In the genomic region with DNA sequence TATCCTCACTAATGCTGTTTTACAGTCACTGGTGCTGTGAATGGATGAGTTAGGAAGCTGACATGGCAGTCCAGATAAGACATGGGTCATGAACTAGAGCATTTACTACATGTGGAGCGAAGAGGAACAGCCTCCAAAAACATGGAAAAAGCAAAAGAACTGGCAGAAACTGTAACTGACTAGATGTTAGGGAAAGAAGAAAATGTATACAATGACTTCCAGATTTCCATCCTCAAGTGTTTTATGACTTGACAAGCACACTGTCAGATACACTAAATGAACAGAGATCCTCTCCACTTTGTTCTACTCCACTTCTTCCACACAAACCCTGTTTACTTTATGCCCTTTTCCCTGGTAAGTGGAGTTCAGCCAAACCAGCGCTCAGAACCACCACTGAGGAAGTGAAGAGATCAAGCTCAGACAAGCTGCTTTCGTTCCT, we compare ENCODE assay signal across 18 cellular contexts. TPM values are rescaled to one million over a fixed set of nuclear protein-coding genes. Genes with fewer than 3 reads are reported as not detected.
DNase-seq lines count a peak whose midpoint lies in the region; ATAC-seq and TF ChIP-seq lines count a peak whose summit lies in the region.
"Had no signal": no experiment of that assay in that cellular context is flagged by ENCODE, and none has a peak within 500 bp of the region (broad histone marks: within the 10 kb centered on the region; RNA-seq: fewer than 3 reads in every experiment).

No MANE protein-coding gene starts in this region.

- H3K4me3 ChIP-seq in fibroblast of villous mesenchyme (ENCODE audit: low read depth, low read length): no peak overlapping the region
- H3K4me3 ChIP-seq: adrenal gland had no signal

- peak overlapping the region; percentile 12 for H3K27ac Mint-ChIP-seq in activated T-cell treated with anti-CD3 and anti-CD28 coated beads, Interleukin-2, amount 50 U/mL, for 24 hours

- intact Hi-C loops in sciatic nerve (cut with DNase I): no loop called here

- H3K27me3 Mint-ChIP-seq in activated T-cell treated with anti-CD3 and anti-CD28 coated beads, Interleukin-2, amount 50 U/mL, for 24 hours: no peaks in the 10 kb centered on the region
- H3K27me3 Mint-ChIP-seq: CD4-positive, alpha-beta memory T cell; naive thymus-derived CD8-positive, alpha-beta T cell had no signal

- peaks cover 64% of the 10 kb centered on the region for H3K4me1 Mint-ChIP-seq in activated T-cell treated with anti-CD3 and anti-CD28 coated beads, Interleukin-2, amount 50 U/mL, for 24 hours (ENCODE audit: low read depth)

- H3K9me3 Mint-ChIP-seq in activated T-cell treated with anti-CD3 and anti-CD28 coated beads, Interleukin-2, amount 50 U/mL, for 24 hours: no peaks in the 10 kb centered on the region
- H3K9me3 Mint-ChIP-seq: naive thymus-derived CD8-positive, alpha-beta T cell had no signal

- H3K4me3 Mint-ChIP-seq in activated T-cell treated with anti-CD3 and anti-CD28 coated beads, Interleukin-2, amount 50 U/mL, for 24 hours: no peak overlapping the region
- H3K4me3 Mint-ChIP-seq: CD4-positive, alpha-beta memory T cell; naive thymus-derived CD8-positive, alpha-beta T cell had no signal

- no peak for DNase-seq in activated T-cell treated with anti-CD3 and anti-CD28 coated beads, Interleukin-2, amount 50 U/mL, for 24 hours
- DNase-seq in activated T-cell treated with anti-CD3 and anti-CD28 coated beads, Interleukin-2, amount 50 U/mL, for 48 hours: no peak
- DNase-seq in NCI-H510A (lab: John Stamatoyannopoulos, UW) (peak; percentile 19), fibroblast of villous mesenchyme (ENCODE audit: low read depth) (peak; percentile 50), sciatic nerve (ENCODE audit: low spot score) (no peak), HCEC 1CT (no peak), midbrain (lab: John Stamatoyannopoulos, UW) (no peak)
- DNase-seq: activated CD4-positive, alpha-beta T cell treated with anti-CD3 and anti-CD28 coated beads, Interleukin-2, amount 50 U/mL, for 48 hours; adrenal gland; caudate nucleus; CD4-positive, alpha-beta memory T cell; effector CD8-positive, alpha-beta T cell; EL; GOT3; naive thymus-derived CD8-positive, alpha-beta T cell; NCI-H1105 treated with DMSO at 0.1 percent for 48 hours; NCI-H226 had no signal

- H3K36me3 Mint-ChIP-seq in activated T-cell treated with anti-CD3 and anti-CD28 coated beads, Interleukin-2, amount 50 U/mL, for 24 hours (ENCODE audit: low read depth): peaks cover 89% of the 10 kb centered on the region

- ATAC-seq in sciatic nerve: peak; percentile 26
- no peak for ATAC-seq in GM19397 (IDR thresholded peaks at IDR 0.05; ENCODE audit: unreplicated experiment)
- ATAC-seq: naive thymus-derived CD8-positive, alpha-beta T cell had no signal

- TF ChIP-seq CTCF in fibroblast of villous mesenchyme (IDR thresholded peaks at IDR 0.05; ENCODE audit: insufficient read depth, low read depth, low read length): no peak

RNA-seq across cellular contexts. Expression of a gene that starts 11.5 kb away (rescaled TPM):
- total RNA-seq in fibroblast of villous mesenchyme: 220 and 234 TPM in 2 replicates
- 115 TPM for total RNA-seq in sciatic nerve

Comparison
In these comparisons a context has a peak if more than half of its experiments do, and no peak if none do; other contexts are left out.
1. DNase-seq: peak in NCI-H510A (single experiment) and fibroblast of villous mesenchyme (single experiment); none in activated T-cell treated with anti-CD3 and anti-CD28 coated beads, Interleukin-2, amount 50 U/mL, for 24 hours (single experiment), activated T-cell treated with anti-CD3 and anti-CD28 coated beads, Interleukin-2, amount 50 U/mL, for 48 hours (0 of 2), sciatic nerve (single experiment), HCEC 1CT (single experiment) and midbrain (single experiment).